Comparison of ENCODE assay signal across 1 cellular context in genomic region chr16:81614654-81615359, GRCh38.
TF ChIP-seq lines count a peak whose summit lies in the region.

No MANE protein-coding gene starts in this region.

TF ChIP-seq in GM12878, 131 proteins besides CTCF, POLR2A, EP300 and RAD21 (continued from another document):
- TF ChIP-seq BACH1 (IDR thresholded peaks at IDR 0.05; ENCODE audit: borderline replicate concordance) (no peak), ETV6 (conservative IDR thresholded peaks at IDR 0.05 in 1 of 2, IDR thresholded peaks at IDR 0.05 in 1 of 2; ENCODE audit: borderline replicate concordance in 1 of 2, low read depth in 1 of 2) (no peak), SRF (IDR thresholded peaks at IDR 0.05; ENCODE audit: low read depth in 2 of 2, low read length in 2 of 2) (no peak), E2F8 (IDR thresholded peaks at IDR 0.05; ENCODE audit: low read depth, partially characterized antibody) (no peak), LARP7 (IDR thresholded peaks at IDR 0.05) (no peak), RFX5 (IDR thresholded peaks at IDR 0.05; ENCODE audit: low read depth, low read length) (no peak), HDGF (IDR thresholded peaks at IDR 0.05) (0 out of 2 replicates have a peak, but pooled peaks have one; percentile 11), ZBTB11 (CRISPR knock-in tag; IDR thresholded peaks at IDR 0.05) (no peak), IRF3 (IDR thresholded peaks at IDR 0.05) (no peak), ZNF592 (IDR thresholded peaks at IDR 0.05) (no peak)
